ENCODE assay signal across 1 cellular context in the genomic region with DNA sequence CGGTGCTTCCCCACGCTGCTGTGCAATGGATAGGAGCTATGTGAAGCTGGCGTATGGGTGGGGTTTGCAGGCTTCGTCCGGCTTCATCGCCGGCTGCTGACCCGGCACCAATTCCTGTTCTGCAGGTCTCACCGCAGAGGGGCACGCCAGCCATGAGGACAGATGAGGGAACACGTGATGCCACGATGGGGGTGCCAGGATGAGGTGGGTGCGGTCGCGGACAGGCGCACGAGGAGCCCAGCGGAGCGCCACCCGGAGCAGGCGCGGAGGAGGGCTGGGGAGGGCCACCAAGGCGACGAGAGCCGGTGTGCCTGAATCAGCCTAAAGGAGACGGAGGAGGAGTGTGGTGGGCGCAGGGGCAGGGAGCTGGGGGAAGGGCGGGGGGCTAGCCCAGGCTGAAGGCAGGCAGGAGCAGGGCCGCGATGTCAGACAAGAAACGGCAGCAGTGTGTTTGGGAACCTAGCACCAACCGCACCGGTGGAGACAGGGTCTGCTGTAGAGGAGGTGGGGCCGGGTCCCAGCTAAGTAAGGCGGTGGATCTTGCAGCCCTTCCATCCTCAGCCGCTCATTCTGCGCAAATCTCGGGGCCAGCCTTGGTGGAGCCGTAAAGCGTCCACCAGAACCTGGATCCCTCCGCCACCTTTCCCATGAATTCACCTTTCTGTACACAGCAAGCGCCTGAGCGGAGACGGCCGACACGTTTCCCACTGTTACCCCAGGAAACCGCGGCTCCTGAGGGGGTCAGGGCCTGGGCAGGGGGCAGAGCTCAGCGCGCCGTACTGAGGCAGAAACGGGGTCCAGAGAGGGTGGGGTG.
A peak's percentile ranks its signal among the peaks of the same experiment; 100 is the strongest.
TF ChIP-seq lines count a peak whose summit lies in the region.

No MANE protein-coding gene starts in this region.

TF ChIP-seq in Ishikawa, 13 proteins besides CTCF, POLR2A, EP300 and RAD21 (continued from another document):
- TF ChIP-seq, protein P1, sequence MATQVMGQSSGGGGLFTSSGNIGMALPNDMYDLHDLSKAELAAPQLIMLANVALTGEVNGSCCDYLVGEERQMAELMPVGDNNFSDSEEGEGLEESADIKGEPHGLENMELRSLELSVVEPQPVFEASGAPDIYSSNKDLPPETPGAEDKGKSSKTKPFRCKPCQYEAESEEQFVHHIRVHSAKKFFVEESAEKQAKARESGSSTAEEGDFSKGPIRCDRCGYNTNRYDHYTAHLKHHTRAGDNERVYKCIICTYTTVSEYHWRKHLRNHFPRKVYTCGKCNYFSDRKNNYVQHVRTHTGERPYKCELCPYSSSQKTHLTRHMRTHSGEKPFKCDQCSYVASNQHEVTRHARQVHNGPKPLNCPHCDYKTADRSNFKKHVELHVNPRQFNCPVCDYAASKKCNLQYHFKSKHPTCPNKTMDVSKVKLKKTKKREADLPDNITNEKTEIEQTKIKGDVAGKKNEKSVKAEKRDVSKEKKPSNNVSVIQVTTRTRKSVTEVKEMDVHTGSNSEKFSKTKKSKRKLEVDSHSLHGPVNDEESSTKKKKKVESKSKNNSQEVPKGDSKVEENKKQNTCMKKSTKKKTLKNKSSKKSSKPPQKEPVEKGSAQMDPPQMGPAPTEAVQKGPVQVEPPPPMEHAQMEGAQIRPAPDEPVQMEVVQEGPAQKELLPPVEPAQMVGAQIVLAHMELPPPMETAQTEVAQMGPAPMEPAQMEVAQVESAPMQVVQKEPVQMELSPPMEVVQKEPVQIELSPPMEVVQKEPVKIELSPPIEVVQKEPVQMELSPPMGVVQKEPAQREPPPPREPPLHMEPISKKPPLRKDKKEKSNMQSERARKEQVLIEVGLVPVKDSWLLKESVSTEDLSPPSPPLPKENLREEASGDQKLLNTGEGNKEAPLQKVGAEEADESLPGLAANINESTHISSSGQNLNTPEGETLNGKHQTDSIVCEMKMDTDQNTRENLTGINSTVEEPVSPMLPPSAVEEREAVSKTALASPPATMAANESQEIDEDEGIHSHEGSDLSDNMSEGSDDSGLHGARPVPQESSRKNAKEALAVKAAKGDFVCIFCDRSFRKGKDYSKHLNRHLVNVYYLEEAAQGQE (IDR thresholded peaks at IDR 0.05; ENCODE audit: low read depth) = no peak
- peak; percentile 94 for TF ChIP-seq USF1 (IDR thresholded peaks at IDR 0.05)
- peak; percentile 31 for TF ChIP-seq TAF1 (IDR thresholded peaks at IDR 0.05; ENCODE audit: low read depth)
- TF ChIP-seq YY1 (IDR thresholded peaks at IDR 0.05; ENCODE audit: low read depth) = peak; percentile 82
- TF ChIP-seq MAX (IDR thresholded peaks at IDR 0.05) = peak; percentile 98
- TF ChIP-seq TCF12 (IDR thresholded peaks at IDR 0.05; ENCODE audit: low read depth) = peak; percentile 51; the same call in 1 of the 2 replicates
- TF ChIP-seq EGR1 (IDR thresholded peaks at IDR 0.05) = peak; percentile 20; the same call in 1 of the 2 replicates
- peak; percentile 47 for TF ChIP-seq ZBTB7A (IDR thresholded peaks at IDR 0.05; ENCODE audit: low read depth)
- peak; percentile 46 for TF ChIP-seq TEAD4 (IDR thresholded peaks at IDR 0.05)
TF ChIP-seq in Ishikawa: peak in this region for 8.
